15 cellular contexts compared by ENCODE assay signal in the genomic region with DNA sequence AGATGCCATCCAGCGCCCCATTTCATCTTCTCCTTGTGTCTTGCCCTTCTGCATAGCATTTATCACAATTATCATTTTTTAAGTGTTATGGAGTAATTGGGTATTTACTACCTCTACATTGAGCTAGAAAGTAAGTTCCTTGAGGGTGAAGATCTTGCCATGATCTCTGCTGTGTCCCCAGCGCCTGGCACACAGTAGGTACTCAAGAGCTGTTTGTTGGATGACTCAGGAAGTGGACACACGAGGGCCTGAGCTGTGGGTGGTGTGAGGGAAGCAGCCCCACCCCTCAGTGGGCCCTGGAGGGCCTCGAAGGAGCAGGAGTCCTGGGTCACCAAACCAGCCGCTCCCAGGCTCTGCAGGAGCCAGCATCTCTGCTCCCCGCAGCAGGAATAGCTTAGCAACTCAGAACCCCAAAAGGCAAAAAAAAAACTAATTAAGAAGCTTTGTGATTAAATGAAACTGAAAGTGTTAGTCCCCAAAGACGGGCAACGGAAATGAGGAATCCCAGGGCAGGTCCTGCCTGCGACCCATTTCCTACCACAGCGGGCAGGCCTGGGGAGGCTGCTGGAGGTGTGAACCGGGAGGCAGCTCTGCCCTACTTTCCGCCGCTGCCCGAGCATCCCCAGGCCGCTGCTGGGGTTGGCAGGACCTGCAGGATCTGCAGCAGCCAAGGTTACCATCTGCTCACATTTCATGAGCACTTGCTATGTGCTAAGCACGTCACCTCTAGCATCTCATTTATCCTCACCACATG.
DNase-seq lines count a peak whose midpoint lies in the region; ATAC-seq and TF ChIP-seq lines count a peak whose summit lies in the region.
"Had no signal": no experiment of that assay in that cellular context is flagged by ENCODE, and none has a peak within 500 bp of the region (broad histone marks: within the 10 kb centered on the region; RNA-seq: fewer than 3 reads in every experiment).

No MANE protein-coding gene starts in this region.

- no peaks in the 10 kb centered on the region for H3K27me3 ChIP-seq in BLaER1
- no peaks in the 10 kb centered on the region for H3K27me3 ChIP-seq in CD8-positive, alpha-beta T cell (ENCODE audit: insufficient read depth, low read length)
- peaks cover 6% of the 10 kb centered on the region for H3K27me3 ChIP-seq in CD4-positive, alpha-beta T cell (ENCODE audit: control insufficient read depth, insufficient read depth, low read length)
- H3K27me3 ChIP-seq: BE2C, suprapubic skin had no signal

- H3K9me3 ChIP-seq in BLaER1: no peaks in the 10 kb centered on the region
- no peaks in the 10 kb centered on the region for H3K9me3 ChIP-seq in CD8-positive, alpha-beta T cell (ENCODE audit: low read length)
- no peaks in the 10 kb centered on the region for H3K9me3 ChIP-seq in CD4-positive, alpha-beta T cell (ENCODE audit: control insufficient read depth, low read length)
- H3K9me3 ChIP-seq: BE2C, gastroesophageal sphincter, suprapubic skin had no signal

- CTCF ChIA-PET in CD8-positive, alpha-beta T cell (lab: Charles Lee): interaction anchor here (1.1 kb wide), 1 partner anchor 79 kb away, joined by 4 read pairs; no protein-coding TSS in a partner anchor
- CTCF ChIA-PET in CD4-positive, alpha-beta T cell (lab: Charles Lee): no interaction called here

- H3K4me3 ChIP-seq in BLaER1 (no peak overlapping the region; the same call in 1 of the 2 replicates), foreskin fibroblast (ENCODE audit: low read depth in 1 of 2, low read length in 2 of 2) (no peak overlapping the region)
- no peak overlapping the region for H3K4me3 ChIP-seq in CD8-positive, alpha-beta T cell (ENCODE audit: low read depth, low read length)
- H3K4me3 ChIP-seq: gastroesophageal sphincter, suprapubic skin had no signal

- H3K9me3 Mint-ChIP-seq in CD8-positive, alpha-beta T cell: no peaks in the 10 kb centered on the region
- H3K9me3 Mint-ChIP-seq in CD4-positive, alpha-beta T cell: no peaks in the 10 kb centered on the region

- no peaks in the 10 kb centered on the region for H3K27me3 Mint-ChIP-seq in CD8-positive, alpha-beta T cell (ENCODE audit: low read depth)
- H3K27me3 Mint-ChIP-seq in CD4-positive, alpha-beta T cell: peaks cover 19% of the 10 kb centered on the region

- H3K4me3 Mint-ChIP-seq in CD8-positive, alpha-beta T cell: peak overlapping the region; percentile 44
- no peak overlapping the region for H3K4me3 Mint-ChIP-seq in CD4-positive, alpha-beta T cell

- POLR2A ChIA-PET in CD8-positive, alpha-beta T cell (lab: Charles Lee): no interaction called here
- POLR2A ChIA-PET in CD4-positive, alpha-beta T cell (lab: Charles Lee): no interaction called here

- intact Hi-C loops in CD8-positive, alpha-beta T cell (cut with DNase I, micrococcal nuclease): no loop called here
- intact Hi-C loops in CD4-positive, alpha-beta T cell (cut with DNase I, micrococcal nuclease): no loop called here

- H3K4me1 Mint-ChIP-seq in CD8-positive, alpha-beta T cell (ENCODE audit: low read depth): peaks cover 10% of the 10 kb centered on the region
- H3K4me1 Mint-ChIP-seq in CD4-positive, alpha-beta T cell (ENCODE audit: low read depth): peaks cover 10% of the 10 kb centered on the region

- H3K27ac Mint-ChIP-seq in CD8-positive, alpha-beta T cell: peak overlapping the region; percentile 15
- H3K27ac Mint-ChIP-seq in CD4-positive, alpha-beta T cell: no peak overlapping the region

- H4K20me1 ChIP-seq in BLaER1: no peaks in the 10 kb centered on the region

- no peak for ATAC-seq in CD8-positive, alpha-beta T cell
- no peak for ATAC-seq in CD4-positive, alpha-beta T cell (ENCODE audit: poor library complexity)
- ATAC-seq: gastroesophageal sphincter, PC-3 had no signal

- H3K36me3 ChIP-seq in BLaER1: no peaks in the 10 kb centered on the region
- no peaks in the 10 kb centered on the region for H3K36me3 ChIP-seq in CD8-positive, alpha-beta T cell (ENCODE audit: insufficient read depth, low read length)
- H3K36me3 ChIP-seq: BE2C, gastroesophageal sphincter, suprapubic skin had no signal

- no peak for TF ChIP-seq CTCF in CD8-positive, alpha-beta T cell (IDR thresholded peaks at IDR 0.05)
- TF ChIP-seq CTCF in CD4-positive, alpha-beta T cell (IDR thresholded peaks at IDR 0.05): no peak
- no peak for TF ChIP-seq CTCF in foreskin fibroblast (IDR thresholded peaks at IDR 0.05; ENCODE audit: low read depth, low read length)

- peak in 2 of 7 experiments; percentile 4 to 13 for DNase-seq in CD8-positive, alpha-beta T cell
- DNase-seq in RPMI8226 (peak; percentile 43), germinal center (ENCODE audit: low spot score) (peak; percentile 11), dedifferentiated amniotic fluid mesenchymal stem cell (ENCODE audit: extremely low spot score) (no peak), foreskin fibroblast (no peak)
- no peak for DNase-seq in CD4-positive, alpha-beta T cell
- DNase-seq: activated CD8-positive, alpha-beta memory T cell treated with anti-CD3 and anti-CD28 coated beads, Interleukin-2, amount 50 U/mL, for 48 hours; BE2C; DMS79; NCI-H1694 treated with DMSO at 0.1 percent for 48 hours; NCI-H510A treated with DMSO at 0.1 percent for 48 hours; PC-3 had no signal

- no peaks in the 10 kb centered on the region for H3K36me3 Mint-ChIP-seq in CD8-positive, alpha-beta T cell
- H3K36me3 Mint-ChIP-seq in CD4-positive, alpha-beta T cell (ENCODE audit: low read depth): no peaks in the 10 kb centered on the region

- H3K9ac ChIP-seq in BLaER1: no peak overlapping the region

- H3K4me2 ChIP-seq in BLaER1: peak overlapping the region; percentile 81

- H3K27ac ChIP-seq in BLaER1: peak overlapping the region; percentile 28; the same call in 1 of the 2 replicates
- no peak overlapping the region for H3K27ac ChIP-seq in CD8-positive, alpha-beta T cell (ENCODE audit: low read depth, low read length)
- H3K27ac ChIP-seq in CD4-positive, alpha-beta T cell (ENCODE audit: low read depth, low read length): no peak overlapping the region
- H3K27ac ChIP-seq: gastroesophageal sphincter, suprapubic skin had no signal

- peaks cover 25% of the 10 kb centered on the region for H3K4me1 ChIP-seq in BLaER1
- peaks cover 5% of the 10 kb centered on the region for H3K4me1 ChIP-seq in CD8-positive, alpha-beta T cell (ENCODE audit: insufficient read depth, low read length)
- H3K4me1 ChIP-seq: BE2C, gastroesophageal sphincter, suprapubic skin had no signal

Comparison
In these comparisons a context has a peak if more than half of its experiments do, and no peak if none do; other contexts are left out.
1. DNase-seq: peak in RPMI8226 (single experiment) and germinal center (single experiment); none in dedifferentiated amniotic fluid mesenchymal stem cell (single experiment), CD4-positive, alpha-beta T cell (0 of 10) and foreskin fibroblast (0 of 2).